31 cellular contexts compared by ENCODE assay signal in genomic region chr6:145714731-145715130, GRCh38.
"Had no signal": no experiment of that assay in that cellular context is flagged by ENCODE, and none has a peak within 500 bp of the region (broad histone marks: within the 10 kb centered on the region; RNA-seq: fewer than 3 reads in every experiment).

No MANE protein-coding gene starts in this region.

- H3K27ac ChIP-seq: ascending aorta, cardiac muscle cell, WERI-Rb-1 had no signal

- H3K36me3 ChIP-seq: ascending aorta, cardiac muscle cell, WERI-Rb-1 had no signal

- H3K27me3 ChIP-seq: ascending aorta, cardiac muscle cell had no signal

- DNase-seq: activated CD4-positive, alpha-beta memory T cell treated with anti-CD3 and anti-CD28 coated beads, Interleukin-2, amount 10 ng/mL, durations not matched to agents 7 days and 5 days; activated CD4-positive, alpha-beta T cell treated with anti-CD3 and anti-CD28 coated beads for 1 hour; activated CD4-positive, alpha-beta T cell treated with anti-CD3 and anti-CD28 coated beads for 36 hours; activated CD4-positive, alpha-beta T cell treated with anti-CD3 and anti-CD28 coated beads for 48 hours; activated CD4-positive, alpha-beta T cell treated with anti-CD3 and anti-CD28 coated beads, Interleukin-2, amount 10 ng/mL, durations not matched to agents 7 days and 5 days; activated CD4-positive, alpha-beta T cell treated with anti-CD3 and anti-CD28 coated beads, Interleukin-2, amount 50 U/mL, for 48 hours; activated CD4-positive, CD25-positive, alpha-beta regulatory T cell; activated CD8-positive, alpha-beta memory T cell treated with anti-CD3 and anti-CD28 coated beads for 24 hours; activated CD8-positive, alpha-beta memory T cell treated with anti-CD3 and anti-CD28 coated beads, Interleukin-2, amount 10 ng/mL, durations not matched to agents 7 days and 5 days; activated CD8-positive, alpha-beta memory T cell treated with anti-CD3 and anti-CD28 coated beads, Interleukin-2, amount 50 U/mL, for 48 hours; activated CD8-positive, alpha-beta T cell treated with anti-CD3 and anti-CD28 coated beads, Interleukin-2, amount 10 ng/mL, durations not matched to agents 7 days and 5 days; activated effector memory CD4-positive, alpha-beta T cell treated with Interleukin-2 at 50 U/mL for 16 hours; activated gamma-delta T cell; activated naive CD4-positive, alpha-beta T cell treated with anti-CD3 and anti-CD28 coated beads, Interleukin-2, amount 10 ng/mL, durations not matched to agents 7 days and 5 days; activated naive CD4-positive, alpha-beta T cell treated with Interleukin-2 at 50 U/mL for 16 hours; activated naive CD8-positive, alpha-beta T cell treated with anti-CD3 and anti-CD28 coated beads, Interleukin-2, amount 10 ng/mL, durations not matched to agents 7 days and 5 days; activated naive CD8-positive, alpha-beta T cell treated with anti-CD3 and anti-CD28 coated beads, Interleukin-2, amount 50 U/mL, for 24 hours; activated T-cell treated with anti-CD3 and anti-CD28 coated beads, Interleukin-2, amount 50 U/mL, for 24 hours; activated T-cell treated with anti-CD3 and anti-CD28 coated beads, Interleukin-2, amount 50 U/mL, for 48 hours; amygdala; anterior cingulate cortex; caudate nucleus; cerebellar nuclear complex; T-helper 1 cell; T-helper 2 cell; T-helper 9 cell; WERI-Rb-1 had no signal

- ATAC-seq: activated CD4-positive, alpha-beta T cell treated with anti-CD3 and anti-CD28 coated beads for 36 hours; activated CD4-positive, CD25-positive, alpha-beta regulatory T cell treated with anti-CD3 and anti-CD28 coated beads, Interleukin-2, amount 50 U/mL, for 24 hours; activated CD8-positive, alpha-beta memory T cell treated with anti-CD3 and anti-CD28 coated beads, Interleukin-2, amount 10 ng/mL, durations not matched to agents 7 days and 5 days; activated CD8-positive, alpha-beta T cell treated with anti-CD3 and anti-CD28 coated beads, Interleukin-2, amount 10 ng/mL, durations not matched to agents 7 days and 5 days; activated naive CD8-positive, alpha-beta T cell treated with anti-CD3 and anti-CD28 coated beads, Interleukin-2, amount 50 U/mL, for 24 hours; WTC11 had no signal

- H3K4me1 ChIP-seq: ascending aorta had no signal

- H3K4me3 ChIP-seq: ascending aorta, cardiac muscle cell had no signal

- H3K9me3 ChIP-seq: ascending aorta had no signal
